ENCODE assay signal across 32 cellular contexts in the genomic region with DNA sequence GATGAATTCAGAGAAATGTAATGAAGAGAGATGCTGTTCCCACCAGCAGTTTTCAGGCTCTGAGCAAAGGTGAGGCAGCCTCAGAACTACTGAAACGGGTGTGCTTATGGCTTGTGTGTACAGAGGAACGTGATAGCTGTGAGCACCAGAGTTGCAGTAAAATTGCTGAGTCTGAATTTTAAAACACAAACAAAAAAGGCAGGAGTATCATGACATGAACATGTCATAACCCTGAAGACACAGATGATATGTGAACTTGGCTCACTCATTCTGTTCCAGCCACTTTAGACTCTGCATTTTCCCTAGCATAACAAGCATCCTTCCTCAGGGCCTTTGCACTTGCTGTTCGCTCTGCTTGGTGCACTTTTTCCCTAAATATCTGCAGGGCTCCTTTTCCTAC.
"Had no signal": no experiment of that assay in that cellular context is flagged by ENCODE, and none has a peak within 500 bp of the region (broad histone marks: within the 10 kb centered on the region; RNA-seq: fewer than 3 reads in every experiment).

No MANE protein-coding gene starts in this region.

- ATAC-seq: naive thymus-derived CD8-positive, alpha-beta T cell; natural killer cell treated with Interleukin-12 subunit alpha and Interleukin-12 subunit beta and Interleukin-15 and Interleukin-18, amount 100 ng/mL, for 72 hours; psoas muscle; right cardiac atrium; sciatic nerve; stimulated activated memory B cell treated with anti-CD40 and anti-IgM and Interleukin-4, amounts not matched to agents 10 μg/mL and 1 μg/mL and 100 μg/mL, for 72 hours; stimulated activated naive CD8-positive, alpha-beta T cell treated with anti-CD3 and anti-CD28 coated beads, Interleukin-15, amount 100 ng/mL, for 72 hours; stimulated activated naive CD8-positive, alpha-beta T cell treated with anti-CD3 and anti-CD28 coated beads, Interleukin-15, Interleukin-2, amounts not matched to agents 100 U/mL and 50 U/mL, for 24 hours; upper lobe of right lung had no signal

- H3K36me3 Mint-ChIP-seq: naive thymus-derived CD8-positive, alpha-beta T cell; natural killer cell treated with Interleukin-12 subunit alpha and Interleukin-12 subunit beta and Interleukin-15 and Interleukin-18, amount 100 ng/mL, for 72 hours; neural progenitor cell; stimulated activated memory B cell treated with anti-CD40 and anti-IgM and Interleukin-4, amounts not matched to agents 10 μg/mL and 1 μg/mL and 100 μg/mL, for 72 hours; type B pancreatic cell had no signal

- H3K27me3 ChIP-seq: neural progenitor cell, ovary, spleen, suprapubic skin, testis, tibial artery, transverse colon, upper lobe of right lung, uterus had no signal

- H3K4me1 ChIP-seq: neural progenitor cell, parathyroid adenoma, psoas muscle, spleen, suprapubic skin, testis, tibial artery, transverse colon, upper lobe of right lung, uterus had no signal

- H3K9me3 Mint-ChIP-seq: natural killer cell treated with Interleukin-12 subunit alpha and Interleukin-12 subunit beta and Interleukin-15 and Interleukin-18, amount 100 ng/mL, for 72 hours; neural progenitor cell; stimulated activated naive CD8-positive, alpha-beta T cell treated with anti-CD3 and anti-CD28 coated beads, Interleukin-15, amount 100 ng/mL, for 72 hours; type B pancreatic cell had no signal

- H3K9me3 ChIP-seq: ovary, psoas muscle, testis, tibial artery, transverse colon, upper lobe of right lung, uterus had no signal

- H3K27ac Mint-ChIP-seq: naive thymus-derived CD8-positive, alpha-beta T cell; natural killer cell treated with Interleukin-12 subunit alpha and Interleukin-12 subunit beta and Interleukin-15 and Interleukin-18, amount 100 ng/mL, for 72 hours; nephron progenitor cell; neural progenitor cell; progenitor cell of endocrine pancreas; stimulated activated memory B cell treated with anti-CD40 and anti-IgM and Interleukin-4, amounts not matched to agents 10 μg/mL and 1 μg/mL and 100 μg/mL, for 72 hours; stimulated activated naive CD8-positive, alpha-beta T cell treated with anti-CD3 and anti-CD28 coated beads, Interleukin-15, amount 100 ng/mL, for 72 hours; type B pancreatic cell had no signal

- H3K27ac ChIP-seq: neural progenitor cell, ovary, parathyroid adenoma, psoas muscle, skin epidermis, spleen, suprapubic skin, testis, tibial artery, transverse colon, upper lobe of right lung, uterus had no signal

- H3K4me1 Mint-ChIP-seq: naive thymus-derived CD8-positive, alpha-beta T cell; nephron progenitor cell; stimulated activated naive CD8-positive, alpha-beta T cell treated with anti-CD3 and anti-CD28 coated beads, Interleukin-15, amount 100 ng/mL, for 72 hours had no signal

- H3K4me3 Mint-ChIP-seq: naive thymus-derived CD8-positive, alpha-beta T cell; natural killer cell treated with Interleukin-12 subunit alpha and Interleukin-12 subunit beta and Interleukin-15 and Interleukin-18, amount 100 ng/mL, for 72 hours; nephron progenitor cell; neural progenitor cell; stimulated activated memory B cell treated with anti-CD40 and anti-IgM and Interleukin-4, amounts not matched to agents 10 μg/mL and 1 μg/mL and 100 μg/mL, for 72 hours; stimulated activated naive CD8-positive, alpha-beta T cell treated with anti-CD3 and anti-CD28 coated beads, Interleukin-15, amount 100 ng/mL, for 72 hours; type B pancreatic cell had no signal

- H3K9ac ChIP-seq: neural progenitor cell, parathyroid adenoma had no signal

- H3K79me2 ChIP-seq: parathyroid adenoma had no signal

- H3K36me3 ChIP-seq: neural progenitor cell, ovary, spleen, suprapubic skin, tibial artery, transverse colon, upper lobe of right lung, uterus had no signal

- DNase-seq: naive thymus-derived CD8-positive, alpha-beta T cell; nephron progenitor cell; occipital lobe; ovary; posterior cingulate gyrus; psoas muscle; right cardiac atrium; spleen; stimulated activated CD4-positive, alpha-beta T cell treated with anti-CD3 and anti-CD28 coated beads, Interleukin-12 subunit alpha, Interleukin-12 subunit beta, amount 100 ng/mL, for 4 hours; stimulated activated CD4-positive, alpha-beta T cell treated with anti-CD3 and anti-CD28 coated beads, Interleukin-1b, Interleukin-23, amount 100 ng/mL, for 48 hours; stimulated activated CD4-positive, alpha-beta T cell treated with anti-CD3 and anti-CD28 coated beads, Interleukin-4, amount 100 ng/mL, for 1 hour; stimulated activated CD4-positive, alpha-beta T cell treated with anti-CD3 and anti-CD28 coated beads, Interleukin-4, amount 100 ng/mL, for 4 hours; stimulated activated CD8-positive, alpha-beta memory T cell treated with anti-CD3 and anti-CD28 coated beads, Interleukin-4, amount 100 ng/mL, for 48 hours; stimulated activated naive CD4-positive, alpha-beta T cell; stimulated activated naive CD8-positive, alpha-beta T cell treated with anti-CD3 and anti-CD28 coated beads, Interleukin-15, amount 100 ng/mL, for 72 hours; stimulated activated naive CD8-positive, alpha-beta T cell treated with anti-CD3 and anti-CD28 coated beads, Interleukin-15, Interleukin-2, amounts not matched to agents 100 U/mL and 50 U/mL, for 24 hours; substantia nigra; testis; tibial artery; transverse colon; upper lobe of right lung; uterus had no signal

- H3K4me3 ChIP-seq: neural progenitor cell, ovary, psoas muscle, skin epidermis, smooth muscle cell, spleen, suprapubic skin, testis, tibial artery, transverse colon, upper lobe of right lung, uterus had no signal

- H3K4me2 ChIP-seq: neural progenitor cell, smooth muscle cell had no signal

- H2AFZ ChIP-seq: neural progenitor cell, parathyroid adenoma had no signal

- H3K27me3 Mint-ChIP-seq: stimulated activated memory B cell treated with anti-CD40 and anti-IgM and Interleukin-4, amounts not matched to agents 10 μg/mL and 1 μg/mL and 100 μg/mL, for 72 hours; type B pancreatic cell had no signal
